ENCODE assay signal across 25 cellular contexts in genomic region chr4:39928538-39928937, GRCh38.
"Had no signal": no experiment of that assay in that cellular context is flagged by ENCODE, and none has a peak within 500 bp of the region (broad histone marks: within the 10 kb centered on the region; RNA-seq: fewer than 3 reads in every experiment).

No MANE protein-coding gene starts in this region.

- H3K9me3 ChIP-seq: esophagus muscularis mucosa, heart right ventricle, left lung, psoas muscle, tibial nerve had no signal

- H3K27me3 Mint-ChIP-seq: activated CD4-positive, alpha-beta memory T cell treated with anti-CD3 and anti-CD28 coated beads, Interleukin-2, amount 10 ng/mL, durations not matched to agents 7 days and 5 days; activated CD4-positive, alpha-beta T cell treated with anti-CD3 and anti-CD28 coated beads for 36 hours; activated CD8-positive, alpha-beta memory T cell treated with anti-CD3 and anti-CD28 coated beads, Interleukin-2, amount 10 ng/mL, durations not matched to agents 7 days and 5 days; activated naive CD8-positive, alpha-beta T cell; naive B cell had no signal

- ATAC-seq: activated CD4-positive, alpha-beta T cell treated with anti-CD3 and anti-CD28 coated beads for 36 hours; activated CD8-positive, alpha-beta memory T cell treated with anti-CD3 and anti-CD28 coated beads, Interleukin-2, amount 10 ng/mL, durations not matched to agents 7 days and 5 days; foreskin keratinocyte; left lung; psoas muscle had no signal

- H3K4me1 ChIP-seq: foreskin keratinocyte, parathyroid adenoma had no signal

- DNase-seq: activated CD4-positive, alpha-beta memory T cell treated with anti-CD3 and anti-CD28 coated beads, Interleukin-2, amount 10 ng/mL, durations not matched to agents 7 days and 5 days; activated CD4-positive, alpha-beta T cell treated with anti-CD3 and anti-CD28 coated beads for 36 hours; activated CD4-positive, CD25-positive, alpha-beta regulatory T cell; activated CD8-positive, alpha-beta memory T cell treated with anti-CD3 and anti-CD28 coated beads, Interleukin-2, amount 10 ng/mL, durations not matched to agents 7 days and 5 days; anterior cingulate cortex; dermis blood vessel endothelial cell; effector CD4-positive, alpha-beta T cell; foreskin keratinocyte; heart right ventricle; left lung; naive B cell; nucleus accumbens; psoas muscle; stimulated activated CD4-positive, alpha-beta T cell treated with anti-CD3 and anti-CD28 coated beads, Interleukin-1b, Interleukin-23, amount 100 ng/mL, for 48 hours; stimulated activated naive CD4-positive, alpha-beta T cell; T-helper 1 cell had no signal

- H3K27ac Mint-ChIP-seq: activated CD4-positive, alpha-beta memory T cell treated with anti-CD3 and anti-CD28 coated beads, Interleukin-2, amount 10 ng/mL, durations not matched to agents 7 days and 5 days; activated CD4-positive, alpha-beta T cell treated with anti-CD3 and anti-CD28 coated beads for 36 hours; activated CD8-positive, alpha-beta memory T cell treated with anti-CD3 and anti-CD28 coated beads, Interleukin-2, amount 10 ng/mL, durations not matched to agents 7 days and 5 days; activated T-helper 2 cell treated with anti-CD3 and anti-CD28 coated beads, Interferon-gamma antibody, Interleukin-2, Interleukin-4, amounts not matched to agents 10 μg/mL and 5 μg/mL and 100 μg/mL, durations not matched to agents 14 hours and 24 hours and 36 hours had no signal

- H3K9me3 Mint-ChIP-seq: activated CD4-positive, alpha-beta memory T cell treated with anti-CD3 and anti-CD28 coated beads, Interleukin-2, amount 10 ng/mL, durations not matched to agents 7 days and 5 days; activated T-helper 2 cell treated with anti-CD3 and anti-CD28 coated beads, Interferon-gamma antibody, Interleukin-2, Interleukin-4, amounts not matched to agents 10 μg/mL and 5 μg/mL and 100 μg/mL, durations not matched to agents 14 hours and 24 hours and 36 hours; mesothelial cell of epicardium; naive B cell had no signal

- H3K4me3 Mint-ChIP-seq: activated CD4-positive, alpha-beta memory T cell treated with anti-CD3 and anti-CD28 coated beads, Interleukin-2, amount 10 ng/mL, durations not matched to agents 7 days and 5 days; activated CD4-positive, alpha-beta T cell treated with anti-CD3 and anti-CD28 coated beads for 36 hours; activated CD8-positive, alpha-beta memory T cell treated with anti-CD3 and anti-CD28 coated beads, Interleukin-2, amount 10 ng/mL, durations not matched to agents 7 days and 5 days; activated naive CD8-positive, alpha-beta T cell; mesothelial cell of epicardium; naive B cell had no signal

- H3K27me3 ChIP-seq: esophagus muscularis mucosa, foreskin keratinocyte, heart right ventricle, left lung, tibial nerve had no signal

- H3K4me3 ChIP-seq: esophagus muscularis mucosa, heart right ventricle, left lung, psoas muscle, smooth muscle cell, tibial nerve had no signal

- FAIRE-seq: bronchial epithelial cell, colon had no signal
